ENCODE assay signal across 39 cellular contexts in genomic region chr1:152658649-152659048, GRCh38. TPM values are rescaled to one million over a fixed set of nuclear protein-coding genes. Genes with fewer than 3 reads are reported as not detected.
"Had no signal": no experiment of that assay in that cellular context is flagged by ENCODE, and none has a peak within 500 bp of the region (broad histone marks: within the 10 kb centered on the region; RNA-seq: fewer than 3 reads in every experiment).

No MANE protein-coding gene starts in this region.

- H3K27me3 ChIP-seq: body of pancreas, brain microvascular endothelial cell had no signal

- ATAC-seq: activated CD8-positive, alpha-beta T cell treated with anti-CD3 and anti-CD28 coated beads for 36 hours; activated naive CD4-positive, alpha-beta T cell treated with anti-CD3 and anti-CD28 coated beads, Interleukin-2, amount 50 U/mL, for 72 hours; activated T-cell treated with anti-CD3 and anti-CD28 coated beads, Interleukin-2, amount 50 U/mL, for 4 hours; activated T-cell treated with anti-CD3 and anti-CD28 coated beads, Interleukin-2, amount 50 U/mL, for 72 hours; activated T-helper 17 cell treated with anti-CD3 and anti-CD28 coated beads, Interleukin-2, amount 50 U/mL, for 72 hours; body of pancreas had no signal

- H3K36me3 Mint-ChIP-seq: activated CD4-positive, alpha-beta memory T cell treated with anti-CD3 and anti-CD28 coated beads for 36 hours; activated naive CD4-positive, alpha-beta T cell treated with anti-CD3 and anti-CD28 coated beads, Interleukin-2, amount 50 U/mL, for 72 hours; activated naive CD8-positive, alpha-beta T cell treated with anti-CD3 and anti-CD28 coated beads for 36 hours had no signal

- H3K4me1 Mint-ChIP-seq: activated B cell treated with CpG ODN at 0.5 μM for 24 hours; activated CD4-positive, alpha-beta T cell treated with anti-CD3 and anti-CD28 coated beads, Interleukin-2, amount 10 ng/mL, durations not matched to agents 24 days and 14 days had no signal

- DNase-seq: activated B cell treated with CpG ODN at 0.5 μM for 24 hours; activated CD4-positive, alpha-beta memory T cell treated with anti-CD3 and anti-CD28 coated beads for 36 hours; activated CD4-positive, alpha-beta T cell treated with anti-CD3 and anti-CD28 coated beads for 4 hours; activated CD4-positive, alpha-beta T cell treated with anti-CD3 and anti-CD28 coated beads, Interleukin-2, amount 10 ng/mL, durations not matched to agents 24 days and 14 days; activated CD4-positive, alpha-beta T cell treated with anti-CD3 and anti-CD28 coated beads, Interleukin-2, amount 50 U/mL, for 1 hour; activated CD4-positive, alpha-beta T cell treated with anti-CD3 and anti-CD28 coated beads, Interleukin-2, amount 50 U/mL, for 4 hours; activated CD4-positive, CD25-positive, alpha-beta regulatory T cell treated with anti-CD3 and anti-CD28 coated beads, Interleukin-2, amount 50 U/mL, for 72 hours; activated CD8-positive, alpha-beta memory T cell treated with anti-CD3 and anti-CD28 coated beads, Interleukin-2, amount 50 U/mL, for 4 hours; activated CD8-positive, alpha-beta T cell treated with anti-CD3 and anti-CD28 coated beads for 36 hours; activated effector memory CD4-positive, alpha-beta T cell treated with anti-CD3 and anti-CD28 coated beads, Interleukin-2, amount 50 U/mL, for 16 hours; activated gamma-delta T cell treated with Interleukin-2 at 50 U/mL for 16 hours; activated naive CD4-positive, alpha-beta T cell; activated naive CD4-positive, alpha-beta T cell treated with anti-CD3 and anti-CD28 coated beads for 36 hours; activated naive CD4-positive, alpha-beta T cell treated with anti-CD3 and anti-CD28 coated beads, Interleukin-2, amount 50 U/mL, for 16 hours; activated naive CD8-positive, alpha-beta T cell treated with anti-CD3 and anti-CD28 coated beads for 36 hours; activated T-cell treated with anti-CD3 and anti-CD28 coated beads for 4 hours; activated T-cell treated with anti-CD3 and anti-CD28 coated beads, Interleukin-2, amount 50 U/mL, for 1 hour; activated T-cell treated with anti-CD3 and anti-CD28 coated beads, Interleukin-2, amount 50 U/mL, for 4 hours; activated T-cell treated with anti-CD3 and anti-CD28 coated beads, Interleukin-2, amount 50 U/mL, for 72 hours; adrenal gland; amniotic stem cell; aorta; body of pancreas; brain microvascular endothelial cell; central memory CD4-positive, alpha-beta T cell; T-helper 1 cell; T-helper 2 cell; T-helper 9 cell had no signal

- H3K27ac ChIP-seq: adrenal gland, body of pancreas, brain microvascular endothelial cell, breast epithelium, VCaP had no signal

- H3K4me3 Mint-ChIP-seq: activated B cell treated with CpG ODN at 0.5 μM for 24 hours; activated CD4-positive, alpha-beta memory T cell treated with anti-CD3 and anti-CD28 coated beads for 36 hours; activated CD4-positive, alpha-beta T cell treated with anti-CD3 and anti-CD28 coated beads, Interleukin-2, amount 10 ng/mL, durations not matched to agents 24 days and 14 days; activated CD8-positive, alpha-beta T cell treated with anti-CD3 and anti-CD28 coated beads for 36 hours; activated naive CD4-positive, alpha-beta T cell treated with anti-CD3 and anti-CD28 coated beads for 36 hours; activated naive CD8-positive, alpha-beta T cell treated with anti-CD3 and anti-CD28 coated beads for 36 hours; activated T-cell treated with anti-CD3 and anti-CD28 coated beads, Interleukin-2, amount 50 U/mL, for 4 hours; activated T-cell treated with anti-CD3 and anti-CD28 coated beads, Interleukin-2, amount 50 U/mL, for 72 hours; activated T-helper 1 cell treated with anti-CD3 and anti-CD28 coated beads, Interleukin-12 subunit alpha, Interleukin-12 subunit beta, Interleukin-2, Interleukin-4 antibody, amounts not matched to agents 30 ng/mL and 10 ng/mL and 1 ng/mL, durations not matched to agents 14 hours and 24 hours and 36 hours; activated T-helper 17 cell treated with anti-CD3 and anti-CD28 coated beads, Interleukin-2, amount 50 U/mL, for 72 hours; T-helper 1 cell treated with Interleukin-12 subunit alpha and Interleukin-12 subunit beta and Interleukin-4 antibody, amounts not matched to agents 30 μg/mL and 1 μg/mL, for 36 hours; T-helper 2 cell treated with Interferon-gamma antibody and Interleukin-4, amounts not matched to agents 5 μg/mL and 100 μg/mL, for 36 hours had no signal

- H3K27ac Mint-ChIP-seq: activated B cell treated with CpG ODN at 0.5 μM for 24 hours; activated CD4-positive, alpha-beta memory T cell treated with anti-CD3 and anti-CD28 coated beads for 36 hours; activated CD4-positive, alpha-beta T cell treated with anti-CD3 and anti-CD28 coated beads, Interleukin-2, amount 10 ng/mL, durations not matched to agents 24 days and 14 days; activated CD8-positive, alpha-beta T cell treated with anti-CD3 and anti-CD28 coated beads for 36 hours; activated naive CD4-positive, alpha-beta T cell treated with anti-CD3 and anti-CD28 coated beads for 36 hours; activated naive CD4-positive, alpha-beta T cell treated with anti-CD3 and anti-CD28 coated beads, Interleukin-2, amount 50 U/mL, for 72 hours; activated naive CD8-positive, alpha-beta T cell treated with anti-CD3 and anti-CD28 coated beads for 36 hours; activated T-cell treated with anti-CD3 and anti-CD28 coated beads, Interleukin-2, amount 50 U/mL, for 72 hours; activated T-helper 1 cell treated with anti-CD3 and anti-CD28 coated beads, Interleukin-12 subunit alpha, Interleukin-12 subunit beta, Interleukin-2, Interleukin-4 antibody, amounts not matched to agents 30 ng/mL and 10 ng/mL and 1 ng/mL, durations not matched to agents 14 hours and 24 hours and 36 hours; activated T-helper 17 cell treated with anti-CD3 and anti-CD28 coated beads, Interleukin-2, amount 50 U/mL, for 72 hours; T-helper 1 cell treated with Interleukin-12 subunit alpha and Interleukin-12 subunit beta and Interleukin-4 antibody, amounts not matched to agents 30 μg/mL and 1 μg/mL, for 36 hours; T-helper 2 cell treated with Interferon-gamma antibody and Interleukin-4, amounts not matched to agents 5 μg/mL and 100 μg/mL, for 36 hours had no signal

- H3K9me3 ChIP-seq: adrenal gland, body of pancreas, breast epithelium had no signal

- FAIRE-seq: astrocyte, TTC549 had no signal

- H3K4me1 ChIP-seq: adrenal gland, body of pancreas, breast epithelium had no signal

- H3K4me3 ChIP-seq: adrenal gland, body of pancreas, breast epithelium had no signal

- H3K9me3 Mint-ChIP-seq: activated B cell treated with CpG ODN at 0.5 μM for 24 hours; activated CD4-positive, alpha-beta memory T cell treated with anti-CD3 and anti-CD28 coated beads for 36 hours; activated CD4-positive, alpha-beta T cell treated with anti-CD3 and anti-CD28 coated beads, Interleukin-2, amount 10 ng/mL, durations not matched to agents 24 days and 14 days; activated CD8-positive, alpha-beta T cell treated with anti-CD3 and anti-CD28 coated beads for 36 hours; activated naive CD4-positive, alpha-beta T cell treated with anti-CD3 and anti-CD28 coated beads for 36 hours; activated naive CD4-positive, alpha-beta T cell treated with anti-CD3 and anti-CD28 coated beads, Interleukin-2, amount 50 U/mL, for 72 hours; activated naive CD8-positive, alpha-beta T cell treated with anti-CD3 and anti-CD28 coated beads for 36 hours; activated T-cell treated with anti-CD3 and anti-CD28 coated beads, Interleukin-2, amount 50 U/mL, for 4 hours; activated T-cell treated with anti-CD3 and anti-CD28 coated beads, Interleukin-2, amount 50 U/mL, for 72 hours; activated T-helper 1 cell treated with anti-CD3 and anti-CD28 coated beads, Interleukin-12 subunit alpha, Interleukin-12 subunit beta, Interleukin-2, Interleukin-4 antibody, amounts not matched to agents 30 ng/mL and 10 ng/mL and 1 ng/mL, durations not matched to agents 14 hours and 24 hours and 36 hours; activated T-helper 17 cell treated with anti-CD3 and anti-CD28 coated beads, Interleukin-2, amount 50 U/mL, for 72 hours; T-helper 1 cell treated with Interleukin-12 subunit alpha and Interleukin-12 subunit beta and Interleukin-4 antibody, amounts not matched to agents 30 μg/mL and 1 μg/mL, for 36 hours; T-helper 2 cell treated with Interferon-gamma antibody and Interleukin-4, amounts not matched to agents 5 μg/mL and 100 μg/mL, for 36 hours had no signal

- H3K36me3 ChIP-seq: adrenal gland, brain microvascular endothelial cell, breast epithelium had no signal

RNA-seq across cellular contexts. Expression of gene LCE2D, which starts 4.5 kb away (rescaled TPM):
- total RNA-seq: activated B cell treated with CpG ODN at 0.5 μM for 24 hours; activated CD4-positive, alpha-beta memory T cell treated with anti-CD3 and anti-CD28 coated beads for 36 hours; activated CD4-positive, alpha-beta T cell treated with anti-CD3 and anti-CD28 coated beads, Interleukin-2, amount 10 ng/mL, durations not matched to agents 24 days and 14 days; activated CD8-positive, alpha-beta memory T cell treated with anti-CD3 and anti-CD28 coated beads for 36 hours; activated CD8-positive, alpha-beta T cell treated with anti-CD3 and anti-CD28 coated beads for 36 hours; activated naive CD4-positive, alpha-beta T cell treated with anti-CD3 and anti-CD28 coated beads for 36 hours; activated naive CD4-positive, alpha-beta T cell treated with anti-CD3 and anti-CD28 coated beads, Interleukin-2, amount 50 U/mL, for 72 hours; activated naive CD8-positive, alpha-beta T cell treated with anti-CD3 and anti-CD28 coated beads for 36 hours; activated T-cell treated with anti-CD3 and anti-CD28 coated beads, Interleukin-2, amount 50 U/mL, for 4 hours; activated T-cell treated with anti-CD3 and anti-CD28 coated beads, Interleukin-2, amount 50 U/mL, for 72 hours; activated T-helper 1 cell treated with anti-CD3 and anti-CD28 coated beads, Interleukin-12 subunit alpha, Interleukin-12 subunit beta, Interleukin-2, Interleukin-4 antibody, amounts not matched to agents 30 ng/mL and 10 ng/mL and 1 ng/mL, durations not matched to agents 14 hours and 24 hours and 36 hours; activated T-helper 17 cell treated with anti-CD3 and anti-CD28 coated beads, Interleukin-2, amount 50 U/mL, for 72 hours; adrenal gland; aorta; astrocyte; body of pancreas; breast epithelium; cardiac septum had no signal
- polyA plus RNA-seq: adrenal gland, aorta had no signal

RNA-seq across cellular contexts. Expression of gene LCE2C, which starts 16.4 kb away (rescaled TPM):
- total RNA-seq: activated B cell treated with CpG ODN at 0.5 μM for 24 hours; activated CD4-positive, alpha-beta memory T cell treated with anti-CD3 and anti-CD28 coated beads for 36 hours; activated CD4-positive, alpha-beta T cell treated with anti-CD3 and anti-CD28 coated beads, Interleukin-2, amount 10 ng/mL, durations not matched to agents 24 days and 14 days; activated CD8-positive, alpha-beta memory T cell treated with anti-CD3 and anti-CD28 coated beads for 36 hours; activated CD8-positive, alpha-beta T cell treated with anti-CD3 and anti-CD28 coated beads for 36 hours; activated naive CD4-positive, alpha-beta T cell treated with anti-CD3 and anti-CD28 coated beads for 36 hours; activated naive CD4-positive, alpha-beta T cell treated with anti-CD3 and anti-CD28 coated beads, Interleukin-2, amount 50 U/mL, for 72 hours; activated naive CD8-positive, alpha-beta T cell treated with anti-CD3 and anti-CD28 coated beads for 36 hours; activated T-cell treated with anti-CD3 and anti-CD28 coated beads, Interleukin-2, amount 50 U/mL, for 4 hours; activated T-cell treated with anti-CD3 and anti-CD28 coated beads, Interleukin-2, amount 50 U/mL, for 72 hours; activated T-helper 1 cell treated with anti-CD3 and anti-CD28 coated beads, Interleukin-12 subunit alpha, Interleukin-12 subunit beta, Interleukin-2, Interleukin-4 antibody, amounts not matched to agents 30 ng/mL and 10 ng/mL and 1 ng/mL, durations not matched to agents 14 hours and 24 hours and 36 hours; activated T-helper 17 cell treated with anti-CD3 and anti-CD28 coated beads, Interleukin-2, amount 50 U/mL, for 72 hours; adrenal gland; aorta; astrocyte; body of pancreas; breast epithelium; cardiac septum had no signal
- polyA plus RNA-seq: adrenal gland, aorta had no signal

RNA-seq across cellular contexts. Expression of gene LCE2B, which starts 27.3 kb away (rescaled TPM):
- total RNA-seq: activated B cell treated with CpG ODN at 0.5 μM for 24 hours; activated CD4-positive, alpha-beta memory T cell treated with anti-CD3 and anti-CD28 coated beads for 36 hours; activated CD4-positive, alpha-beta T cell treated with anti-CD3 and anti-CD28 coated beads, Interleukin-2, amount 10 ng/mL, durations not matched to agents 24 days and 14 days; activated CD8-positive, alpha-beta memory T cell treated with anti-CD3 and anti-CD28 coated beads for 36 hours; activated CD8-positive, alpha-beta T cell treated with anti-CD3 and anti-CD28 coated beads for 36 hours; activated naive CD4-positive, alpha-beta T cell treated with anti-CD3 and anti-CD28 coated beads for 36 hours; activated naive CD4-positive, alpha-beta T cell treated with anti-CD3 and anti-CD28 coated beads, Interleukin-2, amount 50 U/mL, for 72 hours; activated naive CD8-positive, alpha-beta T cell treated with anti-CD3 and anti-CD28 coated beads for 36 hours; activated T-cell treated with anti-CD3 and anti-CD28 coated beads, Interleukin-2, amount 50 U/mL, for 4 hours; activated T-cell treated with anti-CD3 and anti-CD28 coated beads, Interleukin-2, amount 50 U/mL, for 72 hours; activated T-helper 1 cell treated with anti-CD3 and anti-CD28 coated beads, Interleukin-12 subunit alpha, Interleukin-12 subunit beta, Interleukin-2, Interleukin-4 antibody, amounts not matched to agents 30 ng/mL and 10 ng/mL and 1 ng/mL, durations not matched to agents 14 hours and 24 hours and 36 hours; activated T-helper 17 cell treated with anti-CD3 and anti-CD28 coated beads, Interleukin-2, amount 50 U/mL, for 72 hours; adrenal gland; aorta; astrocyte; body of pancreas; breast epithelium; cardiac septum had no signal
- polyA plus RNA-seq: adrenal gland, aorta had no signal

RNA-seq across cellular contexts. Expression of gene LCE3A, which starts 35.7 kb away (rescaled TPM):
- total RNA-seq: activated B cell treated with CpG ODN at 0.5 μM for 24 hours; activated CD4-positive, alpha-beta memory T cell treated with anti-CD3 and anti-CD28 coated beads for 36 hours; activated CD4-positive, alpha-beta T cell treated with anti-CD3 and anti-CD28 coated beads, Interleukin-2, amount 10 ng/mL, durations not matched to agents 24 days and 14 days; activated CD8-positive, alpha-beta memory T cell treated with anti-CD3 and anti-CD28 coated beads for 36 hours; activated CD8-positive, alpha-beta T cell treated with anti-CD3 and anti-CD28 coated beads for 36 hours; activated naive CD4-positive, alpha-beta T cell treated with anti-CD3 and anti-CD28 coated beads for 36 hours; activated naive CD4-positive, alpha-beta T cell treated with anti-CD3 and anti-CD28 coated beads, Interleukin-2, amount 50 U/mL, for 72 hours; activated naive CD8-positive, alpha-beta T cell treated with anti-CD3 and anti-CD28 coated beads for 36 hours; activated T-cell treated with anti-CD3 and anti-CD28 coated beads, Interleukin-2, amount 50 U/mL, for 4 hours; activated T-cell treated with anti-CD3 and anti-CD28 coated beads, Interleukin-2, amount 50 U/mL, for 72 hours; activated T-helper 1 cell treated with anti-CD3 and anti-CD28 coated beads, Interleukin-12 subunit alpha, Interleukin-12 subunit beta, Interleukin-2, Interleukin-4 antibody, amounts not matched to agents 30 ng/mL and 10 ng/mL and 1 ng/mL, durations not matched to agents 14 hours and 24 hours and 36 hours; activated T-helper 17 cell treated with anti-CD3 and anti-CD28 coated beads, Interleukin-2, amount 50 U/mL, for 72 hours; adrenal gland; aorta; astrocyte; body of pancreas; breast epithelium; cardiac septum had no signal
- polyA plus RNA-seq: adrenal gland, aorta had no signal

RNA-seq across cellular contexts. Expression of gene LCE2A, which starts 39.5 kb away (rescaled TPM):
- total RNA-seq: activated B cell treated with CpG ODN at 0.5 μM for 24 hours; activated CD4-positive, alpha-beta memory T cell treated with anti-CD3 and anti-CD28 coated beads for 36 hours; activated CD4-positive, alpha-beta T cell treated with anti-CD3 and anti-CD28 coated beads, Interleukin-2, amount 10 ng/mL, durations not matched to agents 24 days and 14 days; activated CD8-positive, alpha-beta memory T cell treated with anti-CD3 and anti-CD28 coated beads for 36 hours; activated CD8-positive, alpha-beta T cell treated with anti-CD3 and anti-CD28 coated beads for 36 hours; activated naive CD4-positive, alpha-beta T cell treated with anti-CD3 and anti-CD28 coated beads for 36 hours; activated naive CD4-positive, alpha-beta T cell treated with anti-CD3 and anti-CD28 coated beads, Interleukin-2, amount 50 U/mL, for 72 hours; activated naive CD8-positive, alpha-beta T cell treated with anti-CD3 and anti-CD28 coated beads for 36 hours; activated T-cell treated with anti-CD3 and anti-CD28 coated beads, Interleukin-2, amount 50 U/mL, for 4 hours; activated T-cell treated with anti-CD3 and anti-CD28 coated beads, Interleukin-2, amount 50 U/mL, for 72 hours; activated T-helper 1 cell treated with anti-CD3 and anti-CD28 coated beads, Interleukin-12 subunit alpha, Interleukin-12 subunit beta, Interleukin-2, Interleukin-4 antibody, amounts not matched to agents 30 ng/mL and 10 ng/mL and 1 ng/mL, durations not matched to agents 14 hours and 24 hours and 36 hours; activated T-helper 17 cell treated with anti-CD3 and anti-CD28 coated beads, Interleukin-2, amount 50 U/mL, for 72 hours; adrenal gland; aorta; astrocyte; body of pancreas; breast epithelium; cardiac septum had no signal
- polyA plus RNA-seq: adrenal gland, aorta had no signal
